20 cellular contexts compared by ENCODE assay signal in the genomic region with DNA sequence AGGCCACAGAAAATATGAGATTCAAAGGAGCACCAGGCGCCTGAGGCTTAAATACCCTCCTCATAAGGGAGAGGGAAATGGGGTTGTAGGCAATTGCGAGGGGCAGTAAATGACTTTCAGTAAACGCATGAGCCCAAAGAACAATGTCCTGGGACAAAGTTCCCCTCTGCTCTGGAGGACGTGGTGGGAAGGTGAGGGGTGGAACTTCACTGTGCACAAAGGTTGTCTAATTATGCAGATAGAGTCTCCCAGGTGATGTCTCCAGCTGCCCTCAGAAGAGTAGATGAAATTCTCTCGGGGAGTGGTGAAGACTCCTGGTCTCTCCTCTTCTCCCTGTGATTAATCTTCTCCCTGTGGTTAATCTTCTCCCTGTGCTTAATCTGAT. TPM values are rescaled to one million over a fixed set of nuclear protein-coding genes. Genes with fewer than 3 reads are reported as not detected.
A peak's percentile ranks its signal among the peaks of the same experiment; 100 is the strongest.
DNase-seq lines count a peak whose midpoint lies in the region; ATAC-seq, FAIRE-seq and TF ChIP-seq lines count a peak whose summit lies in the region.
"Had no signal": no experiment of that assay in that cellular context is flagged by ENCODE, and none has a peak within 500 bp of the region (broad histone marks: within the 10 kb centered on the region; RNA-seq: fewer than 3 reads in every experiment).

No MANE protein-coding gene starts in this region.

- peaks cover 34% of the 10 kb centered on the region for H3K4me1 ChIP-seq in HepG2 (ENCODE audit: insufficient read depth, low read length)
- H3K4me1 ChIP-seq in right lobe of liver: peaks cover 0 to 15% (median 0%) of the 10 kb centered on the region in 4 donors
- peaks cover 37% of the 10 kb centered on the region for H3K4me1 ChIP-seq in hepatocyte (ENCODE audit: insufficient read depth)
- H3K4me1 ChIP-seq: SJSA1 had no signal

- CTCF ChIA-PET in HepG2 (lab: Yijun Ruan, JAX; ENCODE audit: low intra/inter-chr PET ratio, low total read pairs): no interaction called here

- POLR2A ChIA-PET in HepG2 (lab: Yijun Ruan, JAX): no interaction called here

- H3K4me3 ChIP-seq in HepG2 (replicated peaks in 1 of 3; ENCODE audit: insufficient read depth in 1 of 3, low read depth in 2 of 3, low read length in 3 of 3) (no peak overlapping the region), right lobe of liver (no peak overlapping the region), hepatocyte (no peak overlapping the region), neural cell (ENCODE audit: low read length) (no peak overlapping the region), MG63 (no peak overlapping the region)
- H3K4me3 ChIP-seq: SJSA1 had no signal

- H4K20me1 ChIP-seq in HepG2 (ENCODE audit: insufficient read depth, low read length) (no peaks in the 10 kb centered on the region), hepatocyte (ENCODE audit: insufficient read depth, poor library complexity, severe bottlenecking) (no peaks in the 10 kb centered on the region), neural cell (ENCODE audit: insufficient read depth) (no peaks in the 10 kb centered on the region)

- no peaks in the 10 kb centered on the region for H3F3A ChIP-seq in neural cell (ENCODE audit: insufficient read depth, low read length, poor library complexity, severe bottlenecking)

- H3K4me2 ChIP-seq in HepG2 (ENCODE audit: low read depth, low read length) (peak overlapping the region; percentile 47; the same call in 1 of the 2 replicates), hepatocyte (peak overlapping the region; percentile 62), neural cell (ENCODE audit: low read length) (no peak overlapping the region)

- TF ChIP-seq EP300 in HepG2 (IDR thresholded peaks at IDR 0.05; ENCODE audit: low read depth in 2 of 2, low read length in 2 of 2) (no peak), HepG2 (CRISPR knock-in tag; IDR thresholded peaks at IDR 0.05; ENCODE audit: borderline replicate concordance) (no peak), neural cell (conservative IDR thresholded peaks at IDR 0.05; ENCODE audit: poor library complexity, severe bottlenecking) (no peak)

- H3K9me3 ChIP-seq in HepG2 (ENCODE audit: low read length) (no peaks in the 10 kb centered on the region), right lobe of liver (no peaks in the 10 kb centered on the region), hepatocyte (ENCODE audit: low read depth) (no peaks in the 10 kb centered on the region), neural cell (ENCODE audit: low read length) (no peaks in the 10 kb centered on the region), MG63 (no peaks in the 10 kb centered on the region)
- H3K9me3 ChIP-seq: SJSA1 had no signal

- ATAC-seq in HepG2 (peak; percentile 16), right lobe of liver (no peak), HG02885 (IDR thresholded peaks at IDR 0.05; ENCODE audit: poor library complexity, unreplicated experiment) (no peak)

- H3K9me2 ChIP-seq in hepatocyte (replicated peaks; ENCODE audit: insufficient read depth) (no peaks in the 10 kb centered on the region), neural cell (ENCODE audit: insufficient read depth, low read length) (no peaks in the 10 kb centered on the region)

- no peaks in the 10 kb centered on the region for H3K36me3 ChIP-seq in HepG2 (replicated peaks in 1 of 2; ENCODE audit: control insufficient read depth in 1 of 2, insufficient read depth in 2 of 2, low read length in 2 of 2)
- no peaks in the 10 kb centered on the region for H3K36me3 ChIP-seq in right lobe of liver
- H3K36me3 ChIP-seq in hepatocyte (replicated peaks; ENCODE audit: insufficient read depth, low read depth): no peaks in the 10 kb centered on the region
- no peaks in the 10 kb centered on the region for H3K36me3 ChIP-seq in neural cell (ENCODE audit: insufficient read depth, low read length)
- no peaks in the 10 kb centered on the region for H3K36me3 ChIP-seq in MG63
- H3K36me3 ChIP-seq: SJSA1 had no signal

- no TSS peak for BruUV-seq in HepG2 (replicated peaks; lab: Mats Ljungman, UMichigan)

- H3K27me3 ChIP-seq in HepG2 (ENCODE audit: control insufficient read depth in 1 of 2, insufficient read depth in 2 of 2, low read length in 2 of 2): peaks cover 0 to 28% of the 10 kb centered on the region in 2 experiments; a peak in 2 of 5 replicates
- no peaks in the 10 kb centered on the region for H3K27me3 ChIP-seq in right lobe of liver
- H3K27me3 ChIP-seq in hepatocyte: no peaks in the 10 kb centered on the region
- no peaks in the 10 kb centered on the region for H3K27me3 ChIP-seq in neural cell (ENCODE audit: insufficient read depth, low read depth, low read length)
- no peaks in the 10 kb centered on the region for H3K27me3 ChIP-seq in MG63

- no peak overlapping the region for H3K27ac ChIP-seq in HepG2 (ENCODE audit: extremely low read length, insufficient read depth, low read length)
- H3K27ac ChIP-seq in right lobe of liver: no peak overlapping the region
- peak overlapping the region; percentile 78 for H3K27ac ChIP-seq in hepatocyte
- peak overlapping the region; percentile 76 for H3K27ac ChIP-seq in neural cell (ENCODE audit: low read length)
- H3K27ac ChIP-seq: SJSA1 had no signal

- DNase-seq in HepG2 (ENCODE audit: low spot score) (no peak), right lobe of liver (no peak), hepatocyte (ENCODE audit: low spot score) (no peak), DMS 273 treated with DMSO at 0.1 percent for 48 hours (lab: John Stamatoyannopoulos, UW) (no peak), NCI-H345 treated with DMSO at 0.1 percent for 48 hours (lab: John Stamatoyannopoulos, UW; ENCODE audit: unreplicated experiment) (no peak), MG63 (no peak)
- DNase-seq: HFFc6, IMR-90, Karpas-422, MM.1S, NCI-H1092 treated with DMSO at 0.1 percent for 48 hours, NCI-H1694 treated with DMSO at 0.1 percent for 48 hours, NCI-H345, NCI-H69 had no signal

- no peaks in the 10 kb centered on the region for H3K79me2 ChIP-seq in HepG2 (ENCODE audit: insufficient read depth, low read length)
- no peaks in the 10 kb centered on the region for H3K79me2 ChIP-seq in hepatocyte
- H3K79me2 ChIP-seq in neural cell (replicated peaks; ENCODE audit: insufficient read depth, low read length): no peaks in the 10 kb centered on the region

- TF ChIP-seq CTCF in HepG2 (CRISPR knock-in tag; IDR thresholded peaks at IDR 0.05): no peak
- no peak for TF ChIP-seq CTCF in right lobe of liver (IDR thresholded peaks at IDR 0.05)
- TF ChIP-seq CTCF in hepatocyte (IDR thresholded peaks at IDR 0.05; ENCODE audit: poor library complexity): no peak
- no peak for TF ChIP-seq CTCF in neural cell (IDR thresholded peaks at IDR 0.05; ENCODE audit: poor library complexity, severe bottlenecking)

- no peak for TF ChIP-seq POLR2A in HepG2 (IDR thresholded peaks at IDR 0.05; ENCODE audit: insufficient read depth in 1 of 2, low read depth in 2 of 2, low read length in 2 of 2)
- TF ChIP-seq POLR2A in right lobe of liver (IDR thresholded peaks at IDR 0.05): no peak

- 7% methylated on average over 5 of the region's 5 CpGs for WGBS in HepG2 (ENCODE audit: low lambda C conversion rate)
- 68% methylated on average over 5 of the region's 5 CpGs for WGBS in right lobe of liver (ENCODE audit: insufficient coverage, low coverage, low lambda C conversion rate, missing lambda C conversion rate)
- 70% methylated on average over 5 of the region's 5 CpGs for WGBS in hepatocyte (ENCODE audit: low lambda C conversion rate, missing lambda C conversion rate)

- TF ChIP-seq RAD21 in HepG2 (CRISPR knock-in tag; IDR thresholded peaks at IDR 0.05) (no peak), neural cell (conservative IDR thresholded peaks at IDR 0.05) (no peak)

- H2AFZ ChIP-seq in HepG2 (ENCODE audit: low read length) (no peak overlapping the region), hepatocyte (no peak overlapping the region), neural cell (ENCODE audit: low read depth, low read length) (no peak overlapping the region)

- no peak for FAIRE-seq in HepG2 (lab: Jason Lieb, UNC)
- FAIRE-seq: A204.1 had no signal

- in situ Hi-C loops in HepG2 (cut with HindIII; ENCODE audit: extremely low pct_ligation_motif_present, low pct_unique_long_range_greater_than_20kb): no loop called here

- no peak overlapping the region for H3K9ac ChIP-seq in HepG2 (ENCODE audit: insufficient read depth, low read depth, low read length)
- no peak overlapping the region for H3K9ac ChIP-seq in neural cell (ENCODE audit: low read length)

- intact Hi-C loops in HepG2 (cut with micrococcal nuclease; ENCODE audit: unreplicated experiment): no loop called here
- intact Hi-C loops in right lobe of liver (cut with DNase I): no loop called here

TF ChIP-seq in HepG2, 621 proteins besides CTCF, POLR2A, EP300 and RAD21 (continues in another document):
- no peak for TF ChIP-seq GATA4 (IDR thresholded peaks at IDR 0.05; ENCODE audit: borderline replicate concordance, low read depth)

RNA-seq across cellular contexts. Expression of gene KCNF1, which starts 26.3 kb away (rescaled TPM):
- total RNA-seq in HepG2 (2016; rRNA removed; fragmentation: Illumina TruSeq; extraction: Trizol): 0.09 and 0.15 TPM in 2 replicates
- not detected in 2 replicates for total RNA-seq in HepG2 (2016; cell fraction: cytosol; rRNA removed; fragmentation: Illumina TruSeq; extraction: Trizol; ENCODE audit: low read depth)
- total RNA-seq in HepG2 (2016; cell fraction: insoluble cytoplasmic fraction; rRNA removed; fragmentation: Illumina TruSeq; extraction: Trizol): 0.24 TPM in 1 of 2 replicates, not detected in the other
- 0.09 and 0.17 TPM in 2 replicates for total RNA-seq in HepG2 (2016; cell fraction: membrane; rRNA removed; fragmentation: Illumina TruSeq; extraction: Trizol)
- total RNA-seq in HepG2 (2016; cell fraction: nucleus; rRNA removed; fragmentation: Illumina TruSeq; extraction: Trizol): 0.22 TPM in 1 of 2 replicates, not detected in the other
- 0.12 and 0.17 TPM in 2 replicates for polyA plus RNA-seq in HepG2 (2011; rRNA removed)
- polyA plus RNA-seq in HepG2 (2011; cell fraction: cytosol; rRNA removed): 0.09 and 0.19 TPM in 2 replicates
- 0.14 and 0.16 TPM in 2 replicates for polyA plus RNA-seq in HepG2 (2011; cell fraction: nucleus; rRNA removed)
- 0.05 TPM in 1 of 2 replicates, not detected in the other for polyA plus RNA-seq in HepG2 (2012)
- polyA plus RNA-seq in HepG2 (2016; cell fraction: cytosol; fragmentation: Illumina TruSeq; extraction: Trizol; ENCODE audit: low read depth): 0.07 and 0.10 TPM in 2 replicates
- polyA plus RNA-seq in HepG2 (2016; cell fraction: insoluble cytoplasmic fraction; fragmentation: Illumina TruSeq; extraction: Trizol; ENCODE audit: low read depth): 0.13 TPM in 2 replicates
- polyA plus RNA-seq in HepG2 (2016; cell fraction: membrane; fragmentation: Illumina TruSeq; extraction: Trizol; ENCODE audit: low read depth): 0.15 and 0.18 TPM in 2 replicates
- 0.33 and 0.39 TPM in 2 replicates for polyA plus RNA-seq in HepG2 (2016; cell fraction: nucleus; fragmentation: Illumina TruSeq; extraction: Trizol; ENCODE audit: insufficient read depth, low read depth)
- 0.18 TPM in 1 of 2 replicates, not detected in the other for polyA minus RNA-seq in HepG2 (2011; rRNA and poly(A)+ RNA removed; ENCODE audit: low replicate concordance)
- 0.26 TPM in 1 of 2 replicates, not detected in the other for polyA minus RNA-seq in HepG2 (2011; cell fraction: cytosol; rRNA and poly(A)+ RNA removed)
- not detected in 2 replicates for polyA minus RNA-seq in HepG2 (2011; cell fraction: nucleus; rRNA and poly(A)+ RNA removed)
- not detected for total RNA-seq in right lobe of liver
- total RNA-seq in hepatocyte: 0.28 and 0.67 TPM in 2 replicates
- polyA plus RNA-seq in hepatocyte: 0.87 and 2.5 TPM in 2 replicates
- polyA plus RNA-seq in neural cell: 11.4 and 12.9 TPM in 2 replicates
- polyA minus RNA-seq in neural cell: 19.5 and 19.6 TPM in 2 replicates
- 1.3 and 6.8 TPM in 2 replicates for total RNA-seq in MG63 (2014; rRNA removed; shearing (Covaris generic); ENCODE audit: low replicate concordance)
- total RNA-seq: Daoy had no signal
- polyA plus RNA-seq: CD14-positive monocyte had no signal

Comparison
In these comparisons a context has a peak if more than half of its experiments do, and no peak if none do; other contexts are left out.
1. H3K27ac ChIP-seq: peak in hepatocyte (single experiment) and neural cell (single experiment); none in HepG2 (single experiment) and right lobe of liver (0 of 3).